In the genomic region with DNA sequence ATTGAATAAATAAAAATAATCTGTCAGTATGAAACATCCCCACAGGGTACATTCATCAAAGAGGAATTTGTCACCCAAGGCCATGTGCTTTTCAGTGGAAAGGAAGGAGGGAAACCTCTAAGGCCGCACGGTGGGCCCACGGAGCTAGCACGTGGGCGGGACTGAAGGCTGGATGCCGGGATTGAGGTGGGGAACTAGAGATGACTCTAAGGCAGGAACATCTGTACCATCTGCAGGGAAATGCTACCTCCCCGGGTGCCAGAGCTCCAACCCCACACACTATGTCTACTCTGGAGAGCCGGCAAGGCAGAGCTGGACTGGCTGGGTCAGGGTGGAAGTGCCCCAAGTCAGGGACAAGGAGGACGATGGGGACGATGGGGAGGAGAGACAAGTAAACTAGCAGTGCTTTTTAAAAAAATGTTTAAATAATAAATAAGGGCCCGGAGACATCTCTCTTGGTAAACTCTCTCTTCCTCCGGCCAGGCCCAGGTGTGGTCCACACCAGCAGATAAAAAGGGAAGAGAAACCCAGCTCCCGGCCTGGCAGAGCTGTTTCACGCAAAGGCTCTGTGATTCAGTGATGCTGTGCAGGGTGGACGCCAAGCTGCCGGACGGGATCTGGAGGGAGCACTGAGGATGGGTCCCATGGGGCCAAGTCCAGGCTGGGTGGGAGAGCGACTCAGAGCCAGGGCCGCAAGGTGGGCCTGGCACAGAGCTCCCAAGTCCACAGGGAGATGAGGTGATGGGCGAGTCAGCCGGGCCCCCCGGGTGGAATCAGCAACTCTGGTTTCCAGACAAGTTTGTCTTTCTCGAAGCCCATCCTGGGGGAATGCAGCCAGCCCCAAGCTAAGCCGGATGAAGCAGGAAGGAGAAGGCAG, we compare ENCODE assay signal across 17 cellular contexts. TPM values are rescaled to one million over a fixed set of nuclear protein-coding genes. Genes with fewer than 3 reads are reported as not detected.
DNase-seq lines count a peak whose midpoint lies in the region; ATAC-seq lines count a peak whose summit lies in the region.
"Had no signal": no experiment of that assay in that cellular context is flagged by ENCODE, and none has a peak within 500 bp of the region (broad histone marks: within the 10 kb centered on the region; RNA-seq: fewer than 3 reads in every experiment).

No MANE protein-coding gene starts in this region.

- no peak overlapping the region for H3K18ac ChIP-seq in trophoblast cell (ENCODE audit: low read length)

- no peak overlapping the region for H4K12ac ChIP-seq in trophoblast cell (ENCODE audit: low read depth, low read length)

- peak overlapping the region; percentile 62 for H3K27ac Mint-ChIP-seq in activated naive CD4-positive, alpha-beta T cell treated with anti-CD3 and anti-CD28 coated beads, Interleukin-2, amount 50 U/mL, for 24 hours
- H3K27ac Mint-ChIP-seq in activated naive CD8-positive, alpha-beta T cell treated with anti-CD3 and anti-CD28 coated beads, Interleukin-2, amount 10 ng/mL, durations not matched to agents 7 days and 5 days = peak overlapping the region; percentile 99
- H3K27ac Mint-ChIP-seq: effector memory CD8-positive, alpha-beta T cell had no signal

- H3K4me2 ChIP-seq in trophoblast cell (ENCODE audit: low read length) = no peak overlapping the region

- no peaks in the 10 kb centered on the region for H3K27me3 Mint-ChIP-seq in activated naive CD4-positive, alpha-beta T cell treated with anti-CD3 and anti-CD28 coated beads, Interleukin-2, amount 50 U/mL, for 24 hours
- H3K27me3 Mint-ChIP-seq in activated naive CD8-positive, alpha-beta T cell treated with anti-CD3 and anti-CD28 coated beads, Interleukin-2, amount 10 ng/mL, durations not matched to agents 7 days and 5 days = no peaks in the 10 kb centered on the region

- no peaks in the 10 kb centered on the region for H3K79me2 ChIP-seq in trophoblast cell (ENCODE audit: control insufficient read depth, insufficient read depth, low read length, poor library complexity)

- no peak overlapping the region for H3K4ac ChIP-seq in trophoblast cell (ENCODE audit: low read depth, low read length)

- H4K8ac ChIP-seq in trophoblast cell (ENCODE audit: low read depth, low read length) = no peak overlapping the region

- POLR2A ChIA-PET in activated naive CD8-positive, alpha-beta T cell treated with anti-CD3 and anti-CD28 coated beads, Interleukin-2, amount 10 ng/mL, durations not matched to agents 7 days and 5 days (lab: Charles Lee) = interaction anchor here (0.7 to 12.9 kb wide), 21 partner anchors 9 to 357 kb away, joined by 3 to 247 read pairs (median 9); partner anchors contain the start of genes MTMR3 and OSM

- no peak overlapping the region for H2AFZ ChIP-seq in trophoblast cell (ENCODE audit: insufficient read depth, low read length, poor library complexity)

- H3K9me3 Mint-ChIP-seq in activated naive CD4-positive, alpha-beta T cell treated with anti-CD3 and anti-CD28 coated beads, Interleukin-2, amount 50 U/mL, for 24 hours = no peaks in the 10 kb centered on the region
- no peaks in the 10 kb centered on the region for H3K9me3 Mint-ChIP-seq in activated naive CD8-positive, alpha-beta T cell treated with anti-CD3 and anti-CD28 coated beads, Interleukin-2, amount 10 ng/mL, durations not matched to agents 7 days and 5 days
- H3K9me3 Mint-ChIP-seq: effector memory CD8-positive, alpha-beta T cell had no signal

- no peak overlapping the region for H4K91ac ChIP-seq in trophoblast cell (ENCODE audit: low read depth, low read length)

- H3K36me3 Mint-ChIP-seq in activated naive CD4-positive, alpha-beta T cell treated with anti-CD3 and anti-CD28 coated beads, Interleukin-2, amount 50 U/mL, for 24 hours = peaks cover 11% of the 10 kb centered on the region
- H3K36me3 Mint-ChIP-seq in activated naive CD8-positive, alpha-beta T cell treated with anti-CD3 and anti-CD28 coated beads, Interleukin-2, amount 10 ng/mL, durations not matched to agents 7 days and 5 days = peaks cover 67% of the 10 kb centered on the region
- H3K36me3 Mint-ChIP-seq: brain had no signal

- H3K4me1 ChIP-seq in trophoblast cell (ENCODE audit: control insufficient read depth in 1 of 2, insufficient read depth in 2 of 2, low read length in 2 of 2) = peaks cover 12 to 20% of the 10 kb centered on the region in 2 experiments

- H3K4me3 Mint-ChIP-seq in activated naive CD4-positive, alpha-beta T cell treated with anti-CD3 and anti-CD28 coated beads, Interleukin-2, amount 50 U/mL, for 24 hours = no peak overlapping the region
- H3K4me3 Mint-ChIP-seq in activated naive CD8-positive, alpha-beta T cell treated with anti-CD3 and anti-CD28 coated beads, Interleukin-2, amount 10 ng/mL, durations not matched to agents 7 days and 5 days = peak overlapping the region; percentile 100
- H3K4me3 Mint-ChIP-seq: effector memory CD8-positive, alpha-beta T cell had no signal

- H3K27ac ChIP-seq in trophoblast cell (ENCODE audit: low read depth, low read length) = no peak overlapping the region
- H3K27ac ChIP-seq: gastrocnemius medialis had no signal

- H3K4me3 ChIP-seq in trophoblast cell (ENCODE audit: low read depth, low read length) = no peak overlapping the region
- H3K4me3 ChIP-seq: gastrocnemius medialis had no signal

- ATAC-seq in activated naive CD8-positive, alpha-beta T cell treated with anti-CD3 and anti-CD28 coated beads, Interleukin-2, amount 10 ng/mL, durations not matched to agents 7 days and 5 days (ENCODE audit: low read depth) = no peak
- ATAC-seq in HG02938 (IDR thresholded peaks at IDR 0.05; ENCODE audit: unreplicated experiment) = no peak
- ATAC-seq in HG02588 (IDR thresholded peaks at IDR 0.05; ENCODE audit: unreplicated experiment) = no peak
- ATAC-seq: effector memory CD8-positive, alpha-beta T cell; gastrocnemius medialis had no signal

- H2BK120ac ChIP-seq in trophoblast cell (ENCODE audit: insufficient read depth, low read length, poor library complexity) = no peak overlapping the region

- no peaks in the 10 kb centered on the region for H3K27me3 ChIP-seq in trophoblast cell (ENCODE audit: insufficient read depth, low read length)

- WGBS in trophoblast cell (ENCODE audit: extremely low coverage, insufficient coverage, insufficient read length) = no CpG with 5 or more reads among the region's 24 CpGs

- H2BK5ac ChIP-seq in trophoblast cell (ENCODE audit: low read depth, low read length, poor library complexity) = no peak overlapping the region

- no peak overlapping the region for H2BK12ac ChIP-seq in trophoblast cell (ENCODE audit: low read length)

- no peak for DNase-seq in activated naive CD4-positive, alpha-beta T cell (lab: John Stamatoyannopoulos, UW)
- peak; percentile 6 for DNase-seq in NCI-H226
- DNase-seq in activated naive CD8-positive, alpha-beta T cell treated with anti-CD3 and anti-CD28 coated beads, Interleukin-2, amount 10 ng/mL, durations not matched to agents 7 days and 5 days = no peak
- DNase-seq in trophoblast cell = no peak
- no peak for DNase-seq in stimulated activated naive CD4-positive, alpha-beta T cell treated with Interleukin-2 at 50 U/mL for 16 hours (lab: John Stamatoyannopoulos, UW)
- DNase-seq: activated CD8-positive, alpha-beta memory T cell treated with anti-CD3 and anti-CD28 coated beads, Interleukin-2, amount 50 U/mL, for 48 hours; effector memory CD8-positive, alpha-beta T cell; gastrocnemius medialis; NCI-H1092 treated with DMSO at 0.1 percent for 48 hours; NCI-H345 had no signal

- no peak overlapping the region for H3K23ac ChIP-seq in trophoblast cell (ENCODE audit: low read length)

- peaks cover 15% of the 10 kb centered on the region for H3K79me1 ChIP-seq in trophoblast cell (ENCODE audit: low read length)

- peaks cover 16% of the 10 kb centered on the region for H3K4me1 Mint-ChIP-seq in activated naive CD4-positive, alpha-beta T cell treated with anti-CD3 and anti-CD28 coated beads, Interleukin-2, amount 50 U/mL, for 24 hours
- H3K4me1 Mint-ChIP-seq in activated naive CD8-positive, alpha-beta T cell treated with anti-CD3 and anti-CD28 coated beads, Interleukin-2, amount 10 ng/mL, durations not matched to agents 7 days and 5 days = peaks cover 71% of the 10 kb centered on the region

- H3K36me3 ChIP-seq in trophoblast cell (ENCODE audit: control insufficient read depth in 1 of 2, insufficient read depth in 2 of 2, low read length in 2 of 2) = peaks cover 0 to 3% of the 10 kb centered on the region in 2 experiments
- H3K36me3 ChIP-seq: gastrocnemius medialis had no signal

- no peaks in the 10 kb centered on the region for H3K9me3 ChIP-seq in trophoblast cell (ENCODE audit: insufficient read depth, low read depth, low read length)
- H3K9me3 ChIP-seq: gastrocnemius medialis had no signal

- H2AK5ac ChIP-seq in trophoblast cell (ENCODE audit: low read length) = peak overlapping the region; percentile 33

- no peak overlapping the region for H3K14ac ChIP-seq in trophoblast cell (ENCODE audit: low read length)

- no peak overlapping the region for H3K9ac ChIP-seq in trophoblast cell (ENCODE audit: low read length)

RNA-seq across cellular contexts. Expression of gene LIF, which starts 5.8 kb away (rescaled TPM):
- total RNA-seq in activated naive CD8-positive, alpha-beta T cell treated with anti-CD3 and anti-CD28 coated beads, Interleukin-2, amount 10 ng/mL, durations not matched to agents 7 days and 5 days = 100 to 1,000 TPM; 508 to 564 TPM
- 1.2 and 1.4 TPM in 2 replicates for polyA plus RNA-seq in trophoblast cell (2013)
- total RNA-seq: gastrocnemius medialis had no signal

RNA-seq across cellular contexts. Expression of gene OSM, which starts 25.9 kb away (rescaled TPM):
- 100 to 1,000 TPM; 125 to 142 TPM for total RNA-seq in activated naive CD8-positive, alpha-beta T cell treated with anti-CD3 and anti-CD28 coated beads, Interleukin-2, amount 10 ng/mL, durations not matched to agents 7 days and 5 days
- 0.19 and 0.25 TPM in 2 replicates for polyA plus RNA-seq in trophoblast cell (2013)
- total RNA-seq: renal cortical epithelial cell had no signal
- polyA plus RNA-seq: BJ, keratinocyte had no signal

RNA-seq across cellular contexts. Expression of gene CASTOR1, which starts 48.5 kb away (rescaled TPM):
- total RNA-seq in activated naive CD8-positive, alpha-beta T cell treated with anti-CD3 and anti-CD28 coated beads, Interleukin-2, amount 10 ng/mL, durations not matched to agents 7 days and 5 days = 10 to 100 TPM; 24.2 to 27.5 TPM
- 41.1 and 44.2 TPM in 2 replicates for polyA plus RNA-seq in trophoblast cell (2013)
